14 cellular contexts compared by ENCODE assay signal in genomic region chr2:216090369-216090786, GRCh38. TPM values are rescaled to one million over a fixed set of nuclear protein-coding genes. Genes with fewer than 3 reads are reported as not detected.
DNase-seq lines count a peak whose midpoint lies in the region; ATAC-seq and TF ChIP-seq lines count a peak whose summit lies in the region.
"Had no signal": no experiment of that assay in that cellular context is flagged by ENCODE, and none has a peak within 500 bp of the region (broad histone marks: within the 10 kb centered on the region; RNA-seq: fewer than 3 reads in every experiment).

No MANE protein-coding gene starts in this region.

- H3K36me3 ChIP-seq in GM06990 (ENCODE audit: control insufficient read depth, insufficient read depth, low read length) (no peaks in the 10 kb centered on the region), brain microvascular endothelial cell (replicated peaks) (no peaks in the 10 kb centered on the region)
- H3K36me3 ChIP-seq: breast epithelium, thoracic aorta had no signal

- no peak overlapping the region for H3K27ac Mint-ChIP-seq in MCF 10A (ENCODE audit: low read depth, unreplicated experiment)

- H3K27ac ChIP-seq in brain microvascular endothelial cell: no peak overlapping the region
- H3K27ac ChIP-seq in coronary artery: no peak overlapping the region
- H3K27ac ChIP-seq: breast epithelium, thoracic aorta had no signal

- BruUV-seq in MCF 10A (replicated peaks; lab: Mats Ljungman, UMichigan): no TSS peak

- H3K4me1 Mint-ChIP-seq in MCF 10A (ENCODE audit: insufficient read depth, unreplicated experiment): no peaks in the 10 kb centered on the region

- intact Hi-C loops in MCF 10A (cut with micrococcal nuclease): no loop called here

- H3K9me3 Mint-ChIP-seq in MCF 10A (ENCODE audit: unreplicated experiment): no peaks in the 10 kb centered on the region
- H3K9me3 Mint-ChIP-seq: CD4-positive, CD25-positive, alpha-beta regulatory T cell had no signal

- POLR2A ChIA-PET in MCF 10A (lab: Yijun Ruan, JAX): interaction anchor here (0.8 to 2.1 kb wide), 2 partner anchors 17 to 19 kb away, joined by 3 to 13 read pairs; partner anchors contain the start of gene XRCC5

- H3K27me3 ChIP-seq in GM06990 (replicated peaks; ENCODE audit: control insufficient read depth, insufficient read depth, low read length) (no peaks in the 10 kb centered on the region), brain microvascular endothelial cell (replicated peaks) (no peaks in the 10 kb centered on the region)
- H3K27me3 ChIP-seq: breast epithelium had no signal

- TF ChIP-seq CTCF in GM06990 (IDR thresholded peaks at IDR 0.05; ENCODE audit: insufficient read depth, low read length, poor library complexity, severe bottlenecking): no peak
- no peak for TF ChIP-seq CTCF in brain microvascular endothelial cell (IDR thresholded peaks at IDR 0.05; ENCODE audit: low read depth, low read length, missing control alignments)
- TF ChIP-seq CTCF in MCF 10A (IDR thresholded peaks at IDR 0.05; ENCODE audit: unreplicated experiment): no peak
- TF ChIP-seq CTCF in coronary artery (IDR thresholded peaks at IDR 0.05): no peak

- H3K36me3 Mint-ChIP-seq in MCF 10A (ENCODE audit: insufficient read depth, unreplicated experiment): no peaks in the 10 kb centered on the region

- ATAC-seq in GM19351 (IDR thresholded peaks at IDR 0.05; ENCODE audit: unreplicated experiment): peak; percentile 74
- peak; percentile 79 for ATAC-seq in HG03432 (IDR thresholded peaks at IDR 0.05; ENCODE audit: unreplicated experiment)

- in situ Hi-C loops in brain microvascular endothelial cell (cut with HindIII; ENCODE audit: low pct_ligation_motif_present, low sequenced_read_pairs): no loop called here

- CTCF ChIA-PET in MCF 10A (lab: Yijun Ruan, JAX): interaction anchor here (1.1 to 1.8 kb wide), 3 partner anchors 8 to 20 kb away, joined by 3 to 5 read pairs (median 4); partner anchors contain the start of genes PECR and TMEM169

- H3K4me3 Mint-ChIP-seq in MCF 10A (ENCODE audit: unreplicated experiment): no peak overlapping the region

- DNase-seq in GM06990 (ENCODE audit: extremely low read depth, insufficient read length): peak; percentile 31
- DNase-seq in brain microvascular endothelial cell: peak; percentile 37
- DNase-seq in effector CD4-positive, alpha-beta T cell: no peak
- no peak for DNase-seq in MCF 10A (ENCODE audit: unreplicated experiment)
- no peak for DNase-seq in coronary artery (ENCODE audit: low spot score)
- no peak for DNase-seq in activated effector memory CD4-positive, alpha-beta T cell treated with Interleukin-2 at 50 U/mL for 16 hours
- DNase-seq: H7; occipital lobe; stimulated activated CD4-positive, alpha-beta T cell treated with anti-CD3 and anti-CD28 coated beads, Interleukin-4, amount 100 ng/mL, for 24 hours had no signal

- no peak overlapping the region; the same call in 1 of the 2 replicates for H3K4me3 ChIP-seq in GM06990 (replicated peaks; ENCODE audit: low read depth, low read length)
- H3K4me3 ChIP-seq in brain microvascular endothelial cell (ENCODE audit: low read depth, low read length): no peak overlapping the region
- H3K4me3 ChIP-seq in coronary artery: no peak overlapping the region
- H3K4me3 ChIP-seq: breast epithelium, thoracic aorta had no signal

- H3K27me3 Mint-ChIP-seq in MCF 10A (ENCODE audit: insufficient read depth, unreplicated experiment): peaks cover under 1% of the 10 kb centered on the region
- H3K27me3 Mint-ChIP-seq: CD4-positive, CD25-positive, alpha-beta regulatory T cell had no signal

RNA-seq across cellular contexts. Expression of gene TMEM169, which starts 8.7 kb away (rescaled TPM):
- 0.25 and 0.35 TPM in 2 replicates for total RNA-seq in MCF 10A (2022)
- total RNA-seq: thoracic aorta had no signal

RNA-seq across cellular contexts. Expression of gene PECR, which starts 8.8 kb away (rescaled TPM):
- total RNA-seq in MCF 10A (2022): 8.3 and 20.0 TPM in 2 replicates

RNA-seq across cellular contexts. Expression of gene XRCC5, which starts 18.8 kb away (rescaled TPM):
- total RNA-seq in MCF 10A (2022): 159 and 198 TPM in 2 replicates

Comparison
In these comparisons a context has a peak if more than half of its experiments do, and no peak if none do; other contexts are left out.
1. DNase-seq: peak in GM06990 (single experiment) and brain microvascular endothelial cell (single experiment); none in effector CD4-positive, alpha-beta T cell (single experiment), MCF 10A (single experiment), coronary artery (single experiment) and activated effector memory CD4-positive, alpha-beta T cell treated with Interleukin-2 at 50 U/mL for 16 hours (single experiment).